ENCODE assay signal across 12 cellular contexts in genomic region chr2:3578987-3579386, GRCh38. TPM values are rescaled to one million over a fixed set of nuclear protein-coding genes. Genes with fewer than 3 reads are reported as not detected.
A peak's percentile ranks its signal among the peaks of the same experiment; 100 is the strongest.
DNase-seq lines count a peak whose midpoint lies in the region; ATAC-seq and TF ChIP-seq lines count a peak whose summit lies in the region.
"Had no signal": no experiment of that assay in that cellular context is flagged by ENCODE, and none has a peak within 500 bp of the region (broad histone marks: within the 10 kb centered on the region; RNA-seq: fewer than 3 reads in every experiment).

No MANE protein-coding gene starts in this region.

- H3K27ac ChIP-seq in OCI-LY3 (ENCODE audit: low read length) (no peak overlapping the region), duodenal mucosa (ENCODE audit: low read depth, low read length) (no peak overlapping the region), osteoblast (ENCODE audit: low read depth, low read length) (peak overlapping the region; percentile 26)
- H3K27ac ChIP-seq: thoracic aorta had no signal

- no peak for TF ChIP-seq CTCF in OCI-LY3 (IDR thresholded peaks at IDR 0.05; ENCODE audit: low read depth, low read length)
- no peak for TF ChIP-seq CTCF in osteoblast (IDR thresholded peaks at IDR 0.05; ENCODE audit: extremely low read depth, low read depth, low read length)

- H3K79me2 ChIP-seq in OCI-LY3 (ENCODE audit: low read length) (peaks cover 60% of the 10 kb centered on the region), osteoblast (ENCODE audit: insufficient read depth, low read length) (peaks cover 57% of the 10 kb centered on the region)

- DNase-seq in EH (ENCODE audit: low read depth) (peak; percentile 20), osteoblast (ENCODE audit: insufficient read length, low spot score, missing footprints) (no peak), GF-D8 (lab: John Stamatoyannopoulos, UW) (no peak), NK-92 (lab: John Stamatoyannopoulos, UW; ENCODE audit: unreplicated experiment) (no peak)
- DNase-seq: activated CD4-positive, CD25-positive, alpha-beta regulatory T cell treated with anti-CD3 and anti-CD28 coated beads, Interleukin-2, amount 50 U/mL, for 72 hours; DMS79 treated with DMSO at 0.1 percent for 48 hours; kidney; NCI-H345 had no signal

- H3K36me3 ChIP-seq in OCI-LY3 (replicated peaks; ENCODE audit: low read depth, low read length), result peaks cover 72% of the 10 kb centered on the region
- peaks cover 46 to 61% of the 10 kb centered on the region in 2 donors for H3K36me3 ChIP-seq in duodenal mucosa (ENCODE audit: control insufficient read depth in 1 of 2, insufficient read depth in 2 of 2, low read length in 2 of 2)
- peaks cover 70% of the 10 kb centered on the region for H3K36me3 ChIP-seq in osteoblast (ENCODE audit: insufficient read depth, low read length)

- H3K4me2 ChIP-seq in OCI-LY3 (ENCODE audit: low read length), result peak overlapping the region; percentile 27; the same call in 1 of the 2 replicates
- peak overlapping the region; percentile 59 for H3K4me2 ChIP-seq in osteoblast (ENCODE audit: insufficient read depth, low read length)

- H3K27me3 ChIP-seq in OCI-LY3 (ENCODE audit: low read depth, low read length), result no peaks in the 10 kb centered on the region
- no peaks in the 10 kb centered on the region for H3K27me3 ChIP-seq in duodenal mucosa (ENCODE audit: control insufficient read depth in 1 of 2, insufficient read depth in 2 of 2, low read length in 2 of 2)
- no peaks in the 10 kb centered on the region for H3K27me3 ChIP-seq in osteoblast (ENCODE audit: insufficient read depth, low read length)

- ATAC-seq in HG02798 (IDR thresholded peaks at IDR 0.05; ENCODE audit: poor library complexity, unreplicated experiment), result no peak

- H3K9ac ChIP-seq in OCI-LY3 (ENCODE audit: low read length) (no peak overlapping the region), duodenal mucosa (ENCODE audit: low read depth in 1 of 2, low read length in 2 of 2) (no peak overlapping the region)

- no peak overlapping the region for H3K4me3 ChIP-seq in OCI-LY3 (ENCODE audit: low read length)
- peak overlapping the region; percentile 3 to 7 for H3K4me3 ChIP-seq in duodenal mucosa (ENCODE audit: low read depth in 1 of 2, low read length in 2 of 2)
- H3K4me3 ChIP-seq in osteoblast (ENCODE audit: insufficient read depth, low read length), result peak overlapping the region; percentile 41
- H3K4me3 ChIP-seq: thoracic aorta had no signal

- H3K4me1 ChIP-seq in OCI-LY3 (ENCODE audit: low read length) (peaks cover 36% of the 10 kb centered on the region), duodenal mucosa (ENCODE audit: control insufficient read depth in 1 of 2, insufficient read depth in 2 of 2, low read length in 2 of 2) (peaks cover 29 to 32% of the 10 kb centered on the region in 2 donors), osteoblast (ENCODE audit: insufficient read depth, low read length) (peaks cover 33% of the 10 kb centered on the region)

- H4K20me1 ChIP-seq in OCI-LY3 (ENCODE audit: insufficient read depth, low read length), result peaks cover 62% of the 10 kb centered on the region
- H4K20me1 ChIP-seq in osteoblast (ENCODE audit: insufficient read depth, low read length), result peaks cover 57% of the 10 kb centered on the region

- H3K9me3 ChIP-seq in OCI-LY3 (ENCODE audit: insufficient read depth, low read length) (no peaks in the 10 kb centered on the region), duodenal mucosa (ENCODE audit: control insufficient read depth in 1 of 2, low read length in 2 of 2) (no peaks in the 10 kb centered on the region), osteoblast (ENCODE audit: low read depth, low read length) (no peaks in the 10 kb centered on the region)
- H3K9me3 ChIP-seq: thoracic aorta had no signal

- H2AFZ ChIP-seq in OCI-LY3 (ENCODE audit: low read depth, low read length), result no peak overlapping the region
- H2AFZ ChIP-seq in osteoblast (ENCODE audit: low read length), result no peak overlapping the region

RNA-seq across cellular contexts. Expression of gene RPS7, which starts 3.9 kb away (rescaled TPM):
- total RNA-seq in osteoblast, result 1,101 and 1,268 TPM in 2 replicates

RNA-seq across cellular contexts. Expression of gene COLEC11, which starts 15.9 kb away (rescaled TPM):
- under 0.01 and 0.36 TPM in 2 replicates for total RNA-seq in osteoblast

RNA-seq across cellular contexts. Expression of gene RNASEH1, which starts 20.9 kb away (rescaled TPM):
- 35.9 and 39.4 TPM in 2 replicates for total RNA-seq in osteoblast

RNA-seq across cellular contexts. Expression of gene ADI1, which starts 59.7 kb away (rescaled TPM):
- total RNA-seq in osteoblast, result 51.3 and 55.4 TPM in 2 replicates
